21 cellular contexts compared by ENCODE assay signal in genomic region chr10:93550634-93551033, GRCh38. TPM values are rescaled to one million over a fixed set of nuclear protein-coding genes. Genes with fewer than 3 reads are reported as not detected.
DNase-seq lines count a peak whose midpoint lies in the region; ATAC-seq and TF ChIP-seq lines count a peak whose summit lies in the region.
"Had no signal": no experiment of that assay in that cellular context is flagged by ENCODE, and none has a peak within 500 bp of the region (broad histone marks: within the 10 kb centered on the region; RNA-seq: fewer than 3 reads in every experiment).

No MANE protein-coding gene starts in this region.

- dilution Hi-C loops in IMR-90 (cut with HindIII; ENCODE audit: low sequenced_read_pairs, unreplicated experiment) = no loop called here

- no peak for TF ChIP-seq EP300 in transverse colon (IDR thresholded peaks at IDR 0.05; ENCODE audit: low read depth)

- H4K8ac ChIP-seq in IMR-90 (ENCODE audit: low read depth in 2 of 2, low read length in 2 of 2) = no peak overlapping the region

- no peaks in the 10 kb centered on the region for H4K20me1 ChIP-seq in IMR-90 (ENCODE audit: insufficient read depth, low read length)

- TF ChIP-seq RAD21 in IMR-90 (IDR thresholded peaks at IDR 0.05; ENCODE audit: low read length) = no peak

- no peak overlapping the region for H2BK120ac ChIP-seq in IMR-90 (ENCODE audit: low read depth, low read length)

- H3K4me2 ChIP-seq in IMR-90 (ENCODE audit: low read depth, low read length) = no peak overlapping the region

- H3K14ac ChIP-seq in IMR-90 (replicated peaks; ENCODE audit: low read depth, low read length) = no peak overlapping the region

- H3K36me3 ChIP-seq in IMR-90 (ENCODE audit: control insufficient read depth, insufficient read depth, low read length) = no peaks in the 10 kb centered on the region
- H3K36me3 ChIP-seq in colonic mucosa = no peaks in the 10 kb centered on the region
- H3K36me3 ChIP-seq in mucosa of descending colon (ENCODE audit: low read depth) = no peaks in the 10 kb centered on the region
- H3K36me3 ChIP-seq in transverse colon = no peaks in the 10 kb centered on the region
- H3K36me3 ChIP-seq in breast epithelium = no peaks in the 10 kb centered on the region

- in situ Hi-C loops in IMR-90 (cut with MboI; ENCODE audit: low sequenced_read_pairs) (loop anchor here (10.0 kb wide), 1 partner anchor 124 kb away; no protein-coding TSS in a partner anchor), transverse colon (cut with MboI; ENCODE audit: low pct_ligation_motif_present in 1 of 4, low pct_unique_long_range_greater_than_20kb in 1 of 4, low sequenced_read_pairs in 3 of 4) (loop anchor here in 2 of 4 donors (10.0 kb wide), 1 partner anchor 124 kb away; no protein-coding TSS in a partner anchor)

- H3K27me3 ChIP-seq in IMR-90 (ENCODE audit: control insufficient read depth, insufficient read depth, low read length) = no peaks in the 10 kb centered on the region
- no peaks in the 10 kb centered on the region for H3K27me3 ChIP-seq in colonic mucosa
- no peaks in the 10 kb centered on the region for H3K27me3 ChIP-seq in transverse colon
- no peaks in the 10 kb centered on the region for H3K27me3 ChIP-seq in breast epithelium

- TF ChIP-seq CTCF in IMR-90 (conservative IDR thresholded peaks at IDR 0.05; ENCODE audit: low read depth, low read length) (no peak), colonic mucosa (IDR thresholded peaks at IDR 0.05) (no peak), mucosa of descending colon (IDR thresholded peaks at IDR 0.05) (no peak), transverse colon (IDR thresholded peaks at IDR 0.05) (no peak), breast epithelium (IDR thresholded peaks at IDR 0.05) (no peak)

- no peak overlapping the region for H3K4ac ChIP-seq in IMR-90 (ENCODE audit: low read depth, low read length)

- H2BK5ac ChIP-seq in IMR-90 (ENCODE audit: low read depth, low read length, poor library complexity, severe bottlenecking) = no peak overlapping the region

- intact Hi-C loops in IMR-90 (cut with micrococcal nuclease) (no loop called here), colonic mucosa (cut with DNase I) (no loop called here), mucosa of descending colon (cut with DNase I, micrococcal nuclease) (loop anchor here in 1 of 2 donors (5.0 kb wide), 1 partner anchor 132 kb away; no protein-coding TSS in a partner anchor), transverse colon (cut with DNase I; ENCODE audit: low total_unique reads) (no loop called here), breast epithelium (cut with DNase I; ENCODE audit: low total_unique reads) (no loop called here)

- H3K4me1 ChIP-seq in IMR-90 (ENCODE audit: control insufficient read depth, insufficient read depth, low read length) = peaks cover 6% of the 10 kb centered on the region
- no peaks in the 10 kb centered on the region for H3K4me1 ChIP-seq in colonic mucosa
- H3K4me1 ChIP-seq in mucosa of descending colon (ENCODE audit: low read depth) = peaks cover 16% of the 10 kb centered on the region
- H3K4me1 ChIP-seq in transverse colon = peaks cover 0 to 21% (median 10%) of the 10 kb centered on the region in 4 donors
- no peaks in the 10 kb centered on the region for H3K4me1 ChIP-seq in breast epithelium

- H3K9me3 ChIP-seq in IMR-90 (ENCODE audit: control insufficient read depth, insufficient read depth, low read length) (no peaks in the 10 kb centered on the region), colonic mucosa (no peaks in the 10 kb centered on the region), mucosa of descending colon (no peaks in the 10 kb centered on the region), transverse colon (no peaks in the 10 kb centered on the region), breast epithelium (no peaks in the 10 kb centered on the region)

- H3K9me1 ChIP-seq in IMR-90 (ENCODE audit: insufficient read depth, low read length) = peaks cover 6% of the 10 kb centered on the region; the same call in 1 of the 2 replicates

- POLR2A ChIA-PET in IMR-90 (lab: Charles Lee; ENCODE audit: unreplicated experiment) = no interaction called here

- WGBS in IMR-90 (ENCODE audit: extremely low coverage in 2 of 2, insufficient read length in 1 of 2), 2 experiments = no CpG with 5 or more reads among the region's 4 CpGs
- WGBS in transverse colon (ENCODE audit: low coverage in 1 of 2), 2 donors = 40 to 41% methylated on average over 4 of the region's 4 CpGs

- no peak overlapping the region for H4K91ac ChIP-seq in IMR-90 (ENCODE audit: insufficient read depth, low read depth, low read length)

- H2BK15ac ChIP-seq in IMR-90 (ENCODE audit: low read depth, low read length) = no peak overlapping the region

- no peak overlapping the region for H2AFZ ChIP-seq in IMR-90 (replicated peaks; ENCODE audit: low read length, poor library complexity)

- H3K4me3 ChIP-seq in IMR-90 (ENCODE audit: insufficient read depth, low read depth, low read length) = no peak overlapping the region
- H3K4me3 ChIP-seq in colonic mucosa = no peak overlapping the region
- no peak overlapping the region for H3K4me3 ChIP-seq in mucosa of descending colon
- H3K4me3 ChIP-seq in transverse colon = no peak overlapping the region
- no peak overlapping the region for H3K4me3 ChIP-seq in breast epithelium

- H2AK5ac ChIP-seq in IMR-90 (ENCODE audit: low read depth, low read length) = peak overlapping the region; percentile 4; the same call in 1 of the 2 replicates

- H2AK9ac ChIP-seq in IMR-90 (replicated peaks; ENCODE audit: low read depth, low read length, poor library complexity) = no peak overlapping the region

- TF ChIP-seq POLR2A in IMR-90 (IDR thresholded peaks at IDR 0.05; ENCODE audit: low read depth, low read length) (no peak), transverse colon (IDR thresholded peaks at IDR 0.05) (no peak), breast epithelium (IDR thresholded peaks at IDR 0.05) (no peak)

- H3K23ac ChIP-seq in IMR-90 (ENCODE audit: low read depth, low read length) = no peak overlapping the region

- no peak overlapping the region for H3K9ac ChIP-seq in IMR-90 (ENCODE audit: low read depth, low read length)
- H3K9ac ChIP-seq in colonic mucosa (ENCODE audit: low read depth in 2 of 2, low read length in 2 of 2) = no peak overlapping the region

- no peak overlapping the region for H3K56ac ChIP-seq in IMR-90 (ENCODE audit: extremely low read depth, insufficient read depth, low read length)

- DNase-seq in IMR-90 = no peak
- peak; percentile 58 for DNase-seq in colonic mucosa
- DNase-seq in mucosa of descending colon = peak in 1 of 3 donors; percentile 36
- no peak for DNase-seq in transverse colon
- DNase-seq in A172 (ENCODE audit: low spot score) = no peak
- no peak for DNase-seq in NCI-H1930 (lab: John Stamatoyannopoulos, UW)
- DNase-seq in breast epithelium (ENCODE audit: low spot score in 2 of 2) = no peak
- DNase-seq: ACHN; AML-193; CD4-positive, alpha-beta T cell; DMS153; DMS79; GDM1; GOT3; H7; HFFc6; KBM-7 had no signal

- CTCF ChIA-PET in IMR-90 (lab: Yijun Ruan, JAX) = interaction anchor here (0.8 to 1.2 kb wide), 2 partner anchors 8 to 41 kb away, joined by 3 read pairs; no protein-coding TSS in a partner anchor

- ATAC-seq in IMR-90 (ENCODE audit: low read depth) (no peak), mucosa of descending colon (peak; percentile 50)
- ATAC-seq: HCT116 had no signal

- no peak overlapping the region for H2BK20ac ChIP-seq in IMR-90 (ENCODE audit: low read depth, low read length)

- H3K79me1 ChIP-seq in IMR-90 (ENCODE audit: low read depth in 1 of 2, low read length in 2 of 2) = no peaks in the 10 kb centered on the region

- BruUV-seq in IMR-90 (replicated peaks; lab: Mats Ljungman, UMichigan) = no TSS peak

- H3K18ac ChIP-seq in IMR-90 (ENCODE audit: low read depth, low read length) = no peak overlapping the region

- H4K5ac ChIP-seq in IMR-90 (ENCODE audit: low read depth, low read length) = no peak overlapping the region

- no peak overlapping the region for H3K27ac ChIP-seq in IMR-90 (ENCODE audit: insufficient read depth, low read length)
- H3K27ac ChIP-seq in colonic mucosa = peak overlapping the region; percentile 67
- peak overlapping the region; percentile 60 to 79 (median 67) for H3K27ac ChIP-seq in transverse colon
- H3K27ac ChIP-seq in breast epithelium = no peak overlapping the region
- H3K27ac ChIP-seq: C4-2B had no signal

TF ChIP-seq in IMR-90, 13 proteins besides CTCF, POLR2A, EP300 and RAD21 (continues in another document):
- no peak for TF ChIP-seq SMC3 (IDR thresholded peaks at IDR 0.05; ENCODE audit: low read depth, low read length)
- no peak for TF ChIP-seq NFE2L2 (IDR thresholded peaks at IDR 0.05; ENCODE audit: low read depth, low read length)
- TF ChIP-seq MXI1 (IDR thresholded peaks at IDR 0.05; ENCODE audit: borderline replicate concordance, low read depth, low read length) = no peak
- TF ChIP-seq FOS (IDR thresholded peaks at IDR 0.05; ENCODE audit: low read depth, low read length) = no peak

RNA-seq across cellular contexts. Expression of gene FFAR4, which starts 15.8 kb away (rescaled TPM):
- total RNA-seq in IMR-90 (2012; rRNA removed) (not detected in 2 replicates), colonic mucosa (10 to 100 TPM; 44.2 to 48.2 TPM), mucosa of descending colon (10 to 100 TPM; 17.4 to 36.3 (median 28.7) TPM), transverse colon (10 to 100 TPM in 3 of 4 donors, under 1 TPM in 1; 0.75 to 17.1 (median 12.9) TPM), breast epithelium (1 to 10 TPM in 2 of 3 donors, under 1 TPM in 1; 0.33 to 2.9 (median 1.0) TPM)
- not detected in 2 replicates for polyA plus RNA-seq in IMR-90 (2012; rRNA removed)
- polyA plus RNA-seq in IMR-90 (2012; cell fraction: cytosol; rRNA removed) = not detected in 2 replicates
- not detected in 2 replicates for polyA plus RNA-seq in IMR-90 (2012; cell fraction: nucleus; rRNA removed; ENCODE audit: low replicate concordance)
- total RNA-seq in A172 (2014; rRNA removed; shearing (Covaris generic)) = not detected in 2 replicates
- total RNA-seq: CD4-positive, alpha-beta T cell; Daoy; H7; HFFc6 had no signal
- polyA plus RNA-seq: BJ had no signal

RNA-seq across cellular contexts. Expression of gene RBP4, which starts 50.4 kb away (rescaled TPM):
- not detected in 2 replicates for total RNA-seq in IMR-90 (2012; rRNA removed)
- not detected in 2 replicates for polyA plus RNA-seq in IMR-90 (2012; rRNA removed)
- 0.10 and 0.39 TPM in 2 replicates for polyA plus RNA-seq in IMR-90 (2012; cell fraction: cytosol; rRNA removed)
- polyA plus RNA-seq in IMR-90 (2012; cell fraction: nucleus; rRNA removed; ENCODE audit: low replicate concordance) = not detected in 2 replicates
- 10 to 100 TPM in 1 of 2 donors, 1 to 10 TPM in 1; 6.8 to 15.1 TPM for total RNA-seq in colonic mucosa
- total RNA-seq in mucosa of descending colon = 1 to 10 TPM; 5.2 to 7.0 (median 6.6) TPM
- total RNA-seq in transverse colon = 10 to 100 TPM in 2 of 4 donors, 1 to 10 TPM in 2; 3.4 to 18.0 (median 7.1) TPM
- total RNA-seq in A172 (2014; rRNA removed; shearing (Covaris generic)) = not detected in 2 replicates
- total RNA-seq in breast epithelium = 100 to 1,000 TPM in 2 of 3 donors, 10 to 100 TPM in 1; 63.5 to 813 (median 111) TPM
- total RNA-seq: CD4-positive, alpha-beta T cell; Daoy; HFFc6 had no signal

RNA-seq across cellular contexts. Expression of gene CEP55, which starts 54.2 kb away (rescaled TPM):
- total RNA-seq in IMR-90 (2012; rRNA removed) (23.5 and 30.8 TPM in 2 replicates), colonic mucosa (10 to 100 TPM; 11.3 to 30.0 TPM), mucosa of descending colon (10 to 100 TPM in 1 of 3 donors, 1 to 10 TPM in 2; 1.3 to 11.7 (median 2.4) TPM), transverse colon (10 to 100 TPM in 1 of 4 donors, 1 to 10 TPM in 2, not detected in 1; 1.1 to 13.1 (median 4.3) TPM), breast epithelium (1 to 10 TPM in 1 of 3 donors, under 1 TPM in 2; 0.33 to 2.1 (median 0.73) TPM)
- 13.8 and 15.7 TPM in 2 replicates for polyA plus RNA-seq in IMR-90 (2012; rRNA removed)
- polyA plus RNA-seq in IMR-90 (2012; cell fraction: cytosol; rRNA removed) = 2.4 and 3.8 TPM in 2 replicates
- polyA plus RNA-seq in IMR-90 (2012; cell fraction: nucleus; rRNA removed; ENCODE audit: low replicate concordance) = 1.1 and 5.1 TPM in 2 replicates
- 193 and 250 TPM in 2 replicates for total RNA-seq in A172 (2014; rRNA removed; shearing (Covaris generic))

Comparison
In these comparisons a context has a peak if more than half of its experiments do, and no peak if none do; other contexts are left out.
1. H3K27ac ChIP-seq: peak in colonic mucosa (single experiment) and transverse colon (4 of 4); none in IMR-90 (single experiment) and breast epithelium (0 of 2).